10 cellular contexts compared by ENCODE assay signal in genomic region chr10:89318047-89318446, GRCh38. TPM values are rescaled to one million over a fixed set of nuclear protein-coding genes. Genes with fewer than 3 reads are reported as not detected.
"Had no signal": no experiment of that assay in that cellular context is flagged by ENCODE, and none has a peak within 500 bp of the region (broad histone marks: within the 10 kb centered on the region; RNA-seq: fewer than 3 reads in every experiment).

No MANE protein-coding gene starts in this region.

RNA-seq across cellular contexts. Expression of gene IFIT1B, which starts 59.8 kb away (rescaled TPM):
- total RNA-seq: OCI-LY7, PC-3, PC-9, Peyer's patch, Right ventricle myocardium inferior, Right ventricle myocardium superior, RPMI7951, SJCRH30, SJSA1, SK-MEL-5 had no signal
